24 cellular contexts compared by ENCODE assay signal in the genomic region with DNA sequence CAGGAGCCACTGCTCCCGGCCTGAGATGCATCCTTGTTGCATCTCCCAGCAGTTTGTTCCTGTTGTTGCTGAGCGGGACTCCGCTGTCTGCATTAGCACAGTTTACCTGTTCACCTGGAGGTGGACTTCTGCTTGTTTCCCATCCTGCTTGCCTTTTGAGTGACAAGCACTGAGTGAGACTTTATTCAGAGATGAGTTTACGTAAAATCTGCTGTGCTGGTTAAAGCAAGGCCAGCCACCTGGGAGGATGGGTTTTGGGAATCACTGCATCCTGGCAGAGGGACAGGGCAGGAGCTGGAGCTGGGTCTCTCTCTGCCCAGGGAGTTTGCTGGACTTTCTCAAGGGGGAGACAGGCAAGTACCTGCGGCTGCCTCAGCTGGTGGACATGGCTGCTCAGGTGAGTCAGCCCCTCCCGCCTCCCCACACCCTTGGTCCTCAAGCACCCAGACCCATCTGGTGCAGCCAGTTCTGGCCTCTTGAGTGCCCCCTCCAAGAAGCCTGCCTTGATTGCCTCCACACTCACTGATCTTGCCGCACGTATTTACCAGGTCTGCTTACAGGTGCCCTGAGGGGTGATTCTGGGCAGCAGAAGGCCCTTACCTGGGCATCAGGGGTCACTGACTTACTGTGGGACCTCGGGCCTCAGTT.
"Had no signal": no experiment of that assay in that cellular context is flagged by ENCODE, and none has a peak within 500 bp of the region (broad histone marks: within the 10 kb centered on the region; RNA-seq: fewer than 3 reads in every experiment).

No MANE protein-coding gene starts in this region.

- H3K27me3 Mint-ChIP-seq: progenitor cell of endocrine pancreas, type B pancreatic cell had no signal

- H3K36me3 Mint-ChIP-seq: naive B cell, natural killer cell, type B pancreatic cell had no signal

- H3K4me3 ChIP-seq: lower lobe of right lung, ovary, right atrium auricular region, sigmoid colon, spleen, tibial nerve, uterus had no signal

- H3K27me3 ChIP-seq: ovary, right atrium auricular region, sigmoid colon, tibial nerve, uterus had no signal

- FAIRE-seq: keratinocyte, small intestine had no signal

- H3K27ac ChIP-seq: lower lobe of right lung, ovary, right atrium auricular region, sigmoid colon, spleen, tibial nerve, uterus had no signal

- H3K4me1 ChIP-seq: uterus had no signal

- H3K9me3 Mint-ChIP-seq: naive B cell; natural killer cell; nephron progenitor cell; stimulated activated effector memory CD8-positive, alpha-beta T cell treated with anti-CD3 and anti-CD28 coated beads, Interleukin-12 subunit alpha, Interleukin-12 subunit beta, amount 100 ng/mL, for 72 hours; stimulated activated naive CD8-positive, alpha-beta T cell treated with anti-CD3 and anti-CD28 coated beads, Interleukin-15, amount 100 ng/mL, for 72 hours; type B pancreatic cell had no signal

- DNase-seq: hippocampal formation; kidney glomerular epithelial cell; left cardiac atrium; lower lobe of right lung; mammary epithelial cell; mesenchymal stem cell; naive B cell; natural killer cell; nephron progenitor cell; ovary; sigmoid colon; small intestine; spleen; stimulated activated CD4-positive, alpha-beta T cell treated with anti-CD3 and anti-CD28 coated beads, Interleukin-4, amount 100 ng/mL, for 24 hours; stimulated activated naive CD4-positive, alpha-beta T cell treated with Interleukin-2 at 50 U/mL for 16 hours; stimulated activated naive CD8-positive, alpha-beta T cell treated with anti-CD3 and anti-CD28 coated beads, Interleukin-15, amount 100 ng/mL, for 72 hours; substantia nigra; uterus had no signal

- H3K9me3 ChIP-seq: lower lobe of right lung, ovary, right atrium auricular region, sigmoid colon, spleen, tibial nerve, uterus had no signal

- H3K27ac Mint-ChIP-seq: naive B cell; natural killer cell; nephron progenitor cell; progenitor cell of endocrine pancreas; stimulated activated effector memory CD8-positive, alpha-beta T cell treated with anti-CD3 and anti-CD28 coated beads, Interleukin-12 subunit alpha, Interleukin-12 subunit beta, amount 100 ng/mL, for 72 hours; stimulated activated naive CD8-positive, alpha-beta T cell treated with anti-CD3 and anti-CD28 coated beads, Interleukin-15, amount 100 ng/mL, for 72 hours; type B pancreatic cell had no signal

- H3K4me3 Mint-ChIP-seq: naive B cell; natural killer cell; nephron progenitor cell; stimulated activated effector memory CD8-positive, alpha-beta T cell treated with anti-CD3 and anti-CD28 coated beads, Interleukin-12 subunit alpha, Interleukin-12 subunit beta, amount 100 ng/mL, for 72 hours; stimulated activated naive CD8-positive, alpha-beta T cell treated with anti-CD3 and anti-CD28 coated beads, Interleukin-15, amount 100 ng/mL, for 72 hours; type B pancreatic cell had no signal

- ATAC-seq: left cardiac atrium; lower lobe of right lung; natural killer cell; stimulated activated effector memory CD8-positive, alpha-beta T cell treated with anti-CD3 and anti-CD28 coated beads, Interleukin-12 subunit alpha, Interleukin-12 subunit beta, amount 100 ng/mL, for 72 hours; stimulated activated naive CD8-positive, alpha-beta T cell treated with anti-CD3 and anti-CD28 coated beads, Interleukin-15, amount 100 ng/mL, for 72 hours had no signal

- H3K36me3 ChIP-seq: ovary, uterus had no signal
